In the genomic region with DNA sequence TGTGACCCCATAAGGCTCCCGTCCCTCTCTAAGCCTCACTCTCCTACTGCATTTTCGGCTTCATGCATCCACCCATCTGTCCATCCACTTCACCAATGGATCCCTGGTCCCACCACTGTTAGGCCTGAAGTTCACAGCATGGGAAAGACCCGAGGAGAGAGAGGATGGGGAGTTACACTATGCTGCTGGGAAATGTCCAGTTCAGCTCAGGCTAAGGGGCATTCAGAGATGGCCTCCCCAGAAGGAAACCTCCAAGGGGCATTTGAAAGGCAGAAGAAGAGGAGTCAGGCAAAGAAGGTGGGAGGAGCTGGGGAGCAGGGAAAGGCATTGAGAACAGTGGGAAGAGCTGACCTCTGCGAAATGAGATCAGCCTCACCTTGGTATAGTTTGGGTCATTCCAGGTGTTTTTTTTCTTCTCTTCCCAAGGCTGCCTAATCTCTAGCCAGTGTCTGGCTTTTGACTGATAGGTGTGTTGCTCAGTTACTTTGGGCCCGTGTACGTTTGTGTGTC, we compare ENCODE assay signal across 1 cellular context.
TF ChIP-seq lines count a peak whose summit lies in the region.

No MANE protein-coding gene starts in this region.

TF ChIP-seq in HCT116, 20 proteins besides CTCF, POLR2A, EP300 and RAD21 (continued from another document):
- no peak for TF ChIP-seq REST (IDR thresholded peaks at IDR 0.05; ENCODE audit: low read depth)
- no peak for TF ChIP-seq CEBPB (IDR thresholded peaks at IDR 0.05; ENCODE audit: low read depth)
- TF ChIP-seq SP1 (IDR thresholded peaks at IDR 0.05; ENCODE audit: low read depth): no peak
- no peak for TF ChIP-seq ZFX (IDR thresholded peaks at IDR 0.05)
- TF ChIP-seq EGR1 (IDR thresholded peaks at IDR 0.05; ENCODE audit: low read depth): no peak
- TF ChIP-seq YY1 (IDR thresholded peaks at IDR 0.05; ENCODE audit: extremely low read depth, insufficient replicate concordance, low read depth, low read length): no peak
- no peak for TF ChIP-seq EZH2 (IDR thresholded peaks at IDR 0.05)
- no peak for TF ChIP-seq POLR2AphosphoS5 (IDR thresholded peaks at IDR 0.05; ENCODE audit: low read depth, low read length)
- TF ChIP-seq ZBTB33 (IDR thresholded peaks at IDR 0.05; ENCODE audit: extremely low read depth, insufficient replicate concordance, low read length): no peak
- no peak for TF ChIP-seq FOSL1 (IDR thresholded peaks at IDR 0.05; ENCODE audit: low read depth)
- TF ChIP-seq SRF (IDR thresholded peaks at IDR 0.05; ENCODE audit: low read depth): no peak
- no peak for TF ChIP-seq ZNF274 (IDR thresholded peaks at IDR 0.05; ENCODE audit: low read depth, low read length)
- TF ChIP-seq JUND (IDR thresholded peaks at IDR 0.05): no peak
